8 cellular contexts compared by ENCODE assay signal in genomic region chr10:132331956-132332749, GRCh38. TPM values are rescaled to one million over a fixed set of nuclear protein-coding genes. Genes with fewer than 3 reads are reported as not detected.
A peak's percentile ranks its signal among the peaks of the same experiment; 100 is the strongest.
DNase-seq lines count a peak whose midpoint lies in the region; ATAC-seq and TF ChIP-seq lines count a peak whose summit lies in the region.

Gene LRRC27, plus strand, starts transcription at chr10:132332193. Its CDS starts 1,332 bp downstream, at chr10:132333525.

- H3K4me3 Mint-ChIP-seq in H9 (peak within 1 kb of the TSS; percentile 95), nephron (peak within 1 kb of the TSS; percentile 95 to 97 (median 95))

- TF ChIP-seq CTCF in H9 (conservative IDR thresholded peaks at IDR 0.05) (no peak), Loucy (conservative IDR thresholded peaks at IDR 0.05; ENCODE audit: low read length) (no peak), RWPE2 (IDR thresholded peaks at IDR 0.05; ENCODE audit: poor library complexity, severe bottlenecking) (no peak), fibroblast of the aortic adventitia (IDR thresholded peaks at IDR 0.05; ENCODE audit: insufficient read depth, low read length) (no peak), nephron (IDR thresholded peaks at IDR 0.05; ENCODE audit: unreplicated experiment in 3 of 3) (no peak)

- no peak within 1 kb of the TSS for H3K4ac ChIP-seq in H9 (ENCODE audit: low read depth, low read length)

- H2BK5ac ChIP-seq in H9 (ENCODE audit: insufficient read length, low read length) = no peak within 1 kb of the TSS

- peak within 1 kb of the TSS; percentile 83 for H3K14ac ChIP-seq in H9 (ENCODE audit: insufficient read depth, low read length)

- H3K9me3 Mint-ChIP-seq in H9 (no peaks in the 10 kb centered on the region; a peak in 1 of 5 replicates), nephron (no peaks in the 10 kb centered on the region)

- no CpG with 5 or more reads among the region's 71 CpGs for WGBS in H9 (ENCODE audit: extremely low coverage, insufficient read length, low lambda C conversion rate)

- no peak within 1 kb of the TSS for H3K23ac ChIP-seq in H9 (ENCODE audit: insufficient read length, low read depth, low read length)

- H3K9me3 ChIP-seq in H9 (ENCODE audit: control insufficient read depth, low read depth, low read length) (no peaks in the 10 kb centered on the region), Loucy (ENCODE audit: insufficient read depth, low read depth, low read length) (no peaks in the 10 kb centered on the region), RWPE2 (ENCODE audit: severe bottlenecking) (no peaks in the 10 kb centered on the region)

- H3K27ac ChIP-seq in H9 (ENCODE audit: insufficient read length, low read depth, low read length) = no peak within 1 kb of the TSS
- peak within 1 kb of the TSS; percentile 39 for H3K27ac ChIP-seq in RWPE2 (ENCODE audit: poor library complexity, severe bottlenecking)

- peaks cover 11 to 26% (median 16%) of the 10 kb centered on the region in 3 experiments; a peak in 6 of 7 replicates for H3K36me3 Mint-ChIP-seq in H9 (ENCODE audit: insufficient read depth in 1 of 3, low read depth in 3 of 3)
- peaks cover 35% of the 10 kb centered on the region for H3K36me3 Mint-ChIP-seq in nephron (ENCODE audit: low read depth)

- DNase-seq in ELR (ENCODE audit: low read depth) (peak; percentile 95), H9 (peak; percentile 98), RWPE2 (ENCODE audit: low spot score) (peak; percentile 98), fibroblast of the aortic adventitia (ENCODE audit: low read depth) (peak; percentile 95)
- peak; percentile 100 for DNase-seq in activated effector memory CD4-positive, alpha-beta T cell treated with Interleukin-2 at 50 U/mL for 16 hours
- DNase-seq in stimulated activated naive CD4-positive, alpha-beta T cell treated with Interleukin-2 at 50 U/mL for 16 hours (lab: John Stamatoyannopoulos, UW) = peak; percentile 98

- H3K27me3 Mint-ChIP-seq in H9 (ENCODE audit: low read depth) = peaks cover 17% of the 10 kb centered on the region
- peaks cover 5% of the 10 kb centered on the region for H3K27me3 Mint-ChIP-seq in nephron (ENCODE audit: low read depth)

- no peak within 1 kb of the TSS for H3T11ph ChIP-seq in H9 (ENCODE audit: low read length)

- H3K27ac Mint-ChIP-seq in H9 = peak within 1 kb of the TSS; percentile 69 to 98 (median 82); a peak in 5 of 7 replicates
- H3K27ac Mint-ChIP-seq in nephron = peak within 1 kb of the TSS; percentile 62 to 89 (median 69)

- H3K4me1 ChIP-seq in H9 (ENCODE audit: insufficient read depth, low read length) = peaks cover 7% of the 10 kb centered on the region; the same call in 1 of the 2 replicates
- H3K4me1 ChIP-seq in Loucy (ENCODE audit: insufficient read depth, low read length, poor library complexity, severe bottlenecking) = peaks cover 61% of the 10 kb centered on the region
- peaks cover 14% of the 10 kb centered on the region for H3K4me1 ChIP-seq in RWPE2 (ENCODE audit: insufficient read depth, poor library complexity, severe bottlenecking)

- H3K79me1 ChIP-seq in H9 (ENCODE audit: insufficient read depth, low read depth, low read length, poor library complexity, severe bottlenecking) = peaks cover 3% of the 10 kb centered on the region

- H3K23me2 ChIP-seq in H9 (ENCODE audit: insufficient read length, low read depth, low read length, poor library complexity, severe bottlenecking) = peaks cover 11% of the 10 kb centered on the region

- H3K56ac ChIP-seq in H9 (ENCODE audit: insufficient read length, low read depth, low read length) = no peak within 1 kb of the TSS

- H3K4me1 Mint-ChIP-seq in H9 (peaks cover 28 to 44% of the 10 kb centered on the region in 2 experiments), nephron (peaks cover 43% of the 10 kb centered on the region)

- no peaks in the 10 kb centered on the region for H3K9me2 ChIP-seq in Loucy (replicated peaks; ENCODE audit: low read depth, low read length)

- H3K79me2 ChIP-seq in H9 (ENCODE audit: insufficient read depth, low read length) (peaks cover 11% of the 10 kb centered on the region), Loucy (ENCODE audit: insufficient read depth, low read length) (peaks cover 61% of the 10 kb centered on the region)

- H3K27me3 ChIP-seq in H9 (ENCODE audit: insufficient read depth, low read length) = no peaks in the 10 kb centered on the region
- peaks cover 5% of the 10 kb centered on the region for H3K27me3 ChIP-seq in Loucy (ENCODE audit: insufficient read depth, low read length, poor library complexity, severe bottlenecking)
- H3K27me3 ChIP-seq in RWPE2 (ENCODE audit: insufficient read depth, poor library complexity, severe bottlenecking) = no peaks in the 10 kb centered on the region

- H3K4me3 ChIP-seq in Loucy (ENCODE audit: low read length, poor library complexity, severe bottlenecking) (peak within 1 kb of the TSS; percentile 95), RWPE2 (ENCODE audit: severe bottlenecking) (peak within 1 kb of the TSS; percentile 89), fibroblast of the aortic adventitia (ENCODE audit: low read depth, low read length) (peak within 1 kb of the TSS; percentile 98)

- no peak within 1 kb of the TSS for H2AK5ac ChIP-seq in H9 (ENCODE audit: insufficient read length, low read length)

- peak within 1 kb of the TSS; percentile 86 for H3K18ac ChIP-seq in H9 (ENCODE audit: insufficient read length, low read depth, low read length)

- peak; percentile 89 for ATAC-seq in RWPE2 (ENCODE audit: low read depth)

- no peak within 1 kb of the TSS for H2BK12ac ChIP-seq in H9 (ENCODE audit: insufficient read length, low read depth, low read length)

- H2BK20ac ChIP-seq in H9 (ENCODE audit: low read depth, low read length, poor library complexity, severe bottlenecking) = no peak within 1 kb of the TSS

- H4K20me1 ChIP-seq in H9 (ENCODE audit: control insufficient read depth, insufficient read depth, insufficient read length) (peaks cover 4% of the 10 kb centered on the region), Loucy (ENCODE audit: insufficient read depth, low read length, poor library complexity, severe bottlenecking) (peaks cover 33% of the 10 kb centered on the region)

- no peak within 1 kb of the TSS for H2BK120ac ChIP-seq in H9 (ENCODE audit: low read depth, low read length, poor library complexity, severe bottlenecking)

- H3K4me2 ChIP-seq in H9 (ENCODE audit: insufficient read depth, insufficient read length, low read length) (peak within 1 kb of the TSS; percentile 98), Loucy (ENCODE audit: low read depth, low read length, poor library complexity, severe bottlenecking) (peak within 1 kb of the TSS; percentile 95)

- H3K36me3 ChIP-seq in Loucy (ENCODE audit: insufficient read depth, low read length) (no peaks in the 10 kb centered on the region), RWPE2 (ENCODE audit: low read depth) (peaks cover 14% of the 10 kb centered on the region; the same call in 1 of the 2 replicates)

- no peak within 1 kb of the TSS for H4K91ac ChIP-seq in H9 (ENCODE audit: insufficient read length, low read depth, low read length)

- no peak within 1 kb of the TSS for H2AFZ ChIP-seq in H9 (ENCODE audit: low read length)
- H2AFZ ChIP-seq in Loucy (ENCODE audit: low read length) = peak within 1 kb of the TSS; percentile 52; the same call in 1 of the 2 replicates

- no peak within 1 kb of the TSS for H2BK15ac ChIP-seq in H9 (ENCODE audit: low read depth, low read length)

- no peak within 1 kb of the TSS for H4K5ac ChIP-seq in H9 (ENCODE audit: insufficient read length, low read depth, low read length)

- H3F3A ChIP-seq in Loucy (ENCODE audit: low read depth) = peaks cover 7% of the 10 kb centered on the region

- no peak within 1 kb of the TSS for H4K8ac ChIP-seq in H9 (replicated peaks; ENCODE audit: insufficient read length, low read depth, low read length)

- peak within 1 kb of the TSS; percentile 55 for H3K9ac ChIP-seq in H9 (ENCODE audit: extremely low read depth, insufficient read length, low read length)
- peak within 1 kb of the TSS; percentile 99 for H3K9ac ChIP-seq in Loucy (ENCODE audit: low read depth, low read length, poor library complexity, severe bottlenecking)

RNA-seq across cellular contexts. Expression of gene LRRC27, which starts in this region (rescaled TPM):
- total RNA-seq in H9 (2021) (1.9 and 2.7 TPM in 2 replicates), fibroblast of the aortic adventitia (ENCODE audit: low replicate concordance) (12.0 and 24.1 TPM in 2 replicates)
